In genomic region chr2:45652090-45653050, GRCh38 we compare ENCODE assay signal across 8 cellular contexts. TPM values are rescaled to one million over a fixed set of nuclear protein-coding genes. Genes with fewer than 3 reads are reported as not detected.
DNase-seq lines count a peak whose midpoint lies in the region; ATAC-seq and TF ChIP-seq lines count a peak whose summit lies in the region.

No MANE protein-coding gene starts in this region.

- H3K4me1 Mint-ChIP-seq in T-helper 17 cell, result peaks cover 27% of the 10 kb centered on the region

- ATAC-seq in T-helper 17 cell (no peak), GM21576 (IDR thresholded peaks at IDR 0.05; ENCODE audit: unreplicated experiment) (no peak)

- POLR2A ChIA-PET in HEK293T (lab: Yijun Ruan, JAX), result interaction anchor here (0.8 kb wide), 1 partner anchor 45 kb away, joined by 3 read pairs; no protein-coding TSS in a partner anchor

- H3K36me3 ChIP-seq in kidney epithelial cell (ENCODE audit: control insufficient read depth, insufficient read depth, low read length), result no peaks in the 10 kb centered on the region

- no peaks in the 10 kb centered on the region for H3K27me3 Mint-ChIP-seq in T-helper 17 cell

- CTCF ChIA-PET in HEK293T (lab: Yijun Ruan, JAX), result interaction anchor here (0.6 kb wide), 1 partner anchor 44 kb away, joined by 3 read pairs; no protein-coding TSS in a partner anchor

- peak overlapping the region; percentile 93 for H3K4me3 ChIP-seq in AG09309 (ENCODE audit: control insufficient read depth, low read depth, low read length)
- H3K4me3 ChIP-seq in kidney epithelial cell (ENCODE audit: low read depth, low read length), result peak overlapping the region; percentile 68

- no peaks in the 10 kb centered on the region for H3K9me3 ChIP-seq in T-helper 17 cell (ENCODE audit: control insufficient read depth, low read length, poor library complexity, severe bottlenecking)

- peak overlapping the region; percentile 90 for H3K4me3 Mint-ChIP-seq in T-helper 17 cell

- H3K27me3 ChIP-seq in kidney epithelial cell (ENCODE audit: control insufficient read depth, insufficient read depth, low read length), result no peaks in the 10 kb centered on the region

- DNase-seq in AG09309 (ENCODE audit: low read depth), result no peak
- DNase-seq in HEK293T (ENCODE audit: extremely low spot score), result peak; percentile 31
- DNase-seq in T-helper 17 cell, result peak in 1 of 3 donors; percentile 11
- peak in 27 of 61 donors; percentile 6 to 65 (median 33) for DNase-seq in caudate nucleus (lab: John Stamatoyannopoulos, UW)
- DNase-seq in kidney epithelial cell (ENCODE audit: low read depth), result no peak
- DNase-seq in stimulated activated CD4-positive, alpha-beta T cell treated with anti-CD3 and anti-CD28 coated beads, Interleukin-12 subunit alpha, Interleukin-12 subunit beta, amount 100 ng/mL, for 48 hours (ENCODE audit: low read depth in 2 of 3, low spot score in 1 of 3), result peak in 2 of 3 donors; percentile 8 to 14
- no peak for DNase-seq in NCI-H1105 treated with DMSO at 0.1 percent for 48 hours (lab: John Stamatoyannopoulos, UW)

- H3K27ac Mint-ChIP-seq in T-helper 17 cell, result peak overlapping the region; percentile 86

- H3K27ac ChIP-seq in caudate nucleus (ENCODE audit: low read depth, low read length), result peak overlapping the region; percentile 67

- no peak for TF ChIP-seq CTCF in AG09309 (IDR thresholded peaks at IDR 0.05; ENCODE audit: control insufficient read depth, insufficient read depth, low read depth, low read length, missing control alignments)
- no peak for TF ChIP-seq CTCF in kidney epithelial cell (IDR thresholded peaks at IDR 0.05; ENCODE audit: insufficient read depth, low read length, poor library complexity, severe bottlenecking)

- peaks cover 5% of the 10 kb centered on the region for H3K36me3 Mint-ChIP-seq in T-helper 17 cell (ENCODE audit: low read depth)

TF ChIP-seq in HEK293T, 16 proteins besides CTCF, POLR2A, EP300 and RAD21:
- TF ChIP-seq HDGF (IDR thresholded peaks at IDR 0.05; ENCODE audit: borderline replicate concordance) (no peak), L3MBTL2 (conservative IDR thresholded peaks at IDR 0.05) (peak; percentile 78)

RNA-seq across cellular contexts. Expression of gene PRKCE, which starts 0.9 kb away (rescaled TPM):
- 10 to 100 TPM; 17.6 to 23.7 TPM for total RNA-seq in T-helper 17 cell
- total RNA-seq in kidney epithelial cell, result 21.0 and 28.5 TPM in 2 replicates

RNA-seq across cellular contexts. Expression of gene SRBD1, which starts 41.3 kb away (rescaled TPM):
- total RNA-seq in T-helper 17 cell (10 to 100 TPM; 15.0 to 17.2 TPM), kidney epithelial cell (12.7 and 18.4 TPM in 2 replicates)

Comparison
In these comparisons a context has a peak if more than half of its experiments do, and no peak if none do; other contexts are left out.
1. DNase-seq: peak in HEK293T (single experiment) and stimulated activated CD4-positive, alpha-beta T cell treated with anti-CD3 and anti-CD28 coated beads, Interleukin-12 subunit alpha, Interleukin-12 subunit beta, amount 100 ng/mL, for 48 hours (2 of 3); none in AG09309 (single experiment), kidney epithelial cell (single experiment) and NCI-H1105 treated with DMSO at 0.1 percent for 48 hours (single experiment).